Comparison of ENCODE assay signal across 22 cellular contexts in genomic region chr10:91879514-91880170, GRCh38. TPM values are rescaled to one million over a fixed set of nuclear protein-coding genes. Genes with fewer than 3 reads are reported as not detected.
DNase-seq lines count a peak whose midpoint lies in the region; ATAC-seq, FAIRE-seq and TF ChIP-seq lines count a peak whose summit lies in the region.
"Had no signal": no experiment of that assay in that cellular context is flagged by ENCODE, and none has a peak within 500 bp of the region (broad histone marks: within the 10 kb centered on the region; RNA-seq: fewer than 3 reads in every experiment).

No MANE protein-coding gene starts in this region.

- H4K91ac ChIP-seq in mesenchymal stem cell (ENCODE audit: low read length): no peak overlapping the region

- H3K27me3 ChIP-seq in right cardiac atrium (ENCODE audit: control insufficient read depth, insufficient read depth) (no peaks in the 10 kb centered on the region), mesenchymal stem cell (ENCODE audit: control insufficient read depth in 1 of 2, insufficient read depth in 1 of 2, low read length in 2 of 2) (no peaks in the 10 kb centered on the region), lower lobe of right lung (ENCODE audit: low read depth) (no peaks in the 10 kb centered on the region), uterus (no peaks in the 10 kb centered on the region)
- H3K27me3 ChIP-seq: breast epithelium, dorsolateral prefrontal cortex, MG63, upper lobe of left lung had no signal

- DNase-seq in right cardiac atrium (no peak), left cardiac atrium (no peak), mesenchymal stem cell (no peak), HuH-7.5 (ENCODE audit: low spot score) (no peak), lower lobe of right lung (no peak), SIG-M5 treated with dmso at 0.1 percent for 504 hours (lab: John Stamatoyannopoulos, UW; ENCODE audit: unreplicated experiment) (no peak), uterus (no peak)
- DNase-seq: activated CD4-positive, alpha-beta T cell treated with anti-CD3 and anti-CD28 coated beads, Interleukin-2, amount 50 U/mL, for 48 hours; activated T-cell treated with anti-CD3 and anti-CD28 coated beads, Interleukin-2, amount 50 U/mL, for 1 hour; CD8-positive, alpha-beta T cell; dorsolateral prefrontal cortex; MG63; naive thymus-derived CD8-positive, alpha-beta T cell; NCI-H187 treated with DMSO at 0.1 percent for 48 hours; NCI-H510A treated with DMSO at 0.1 percent for 48 hours; stimulated activated naive CD4-positive, alpha-beta T cell treated with Interleukin-2 at 50 U/mL for 16 hours; SW 1271; upper lobe of left lung had no signal

- no peak overlapping the region for H3K14ac ChIP-seq in mesenchymal stem cell (ENCODE audit: low read length in 2 of 2)

- no peak overlapping the region for H3K4me3 ChIP-seq in right cardiac atrium (ENCODE audit: low read length)
- no peak overlapping the region for H3K4me3 ChIP-seq in mesenchymal stem cell (ENCODE audit: insufficient read depth in 1 of 2, low read depth in 1 of 2, low read length in 2 of 2)
- H3K4me3 ChIP-seq in lower lobe of right lung: no peak overlapping the region
- no peak overlapping the region for H3K4me3 ChIP-seq in uterus
- H3K4me3 ChIP-seq: breast epithelium, lung, MG63, upper lobe of left lung had no signal

- TF ChIP-seq POLR2A in uterus (IDR thresholded peaks at IDR 0.05): no peak

- H3K9me3 ChIP-seq in right cardiac atrium (ENCODE audit: control insufficient read depth, low read length) (no peaks in the 10 kb centered on the region), mesenchymal stem cell (ENCODE audit: control insufficient read depth, low read length) (no peaks in the 10 kb centered on the region), lower lobe of right lung (no peaks in the 10 kb centered on the region), uterus (no peaks in the 10 kb centered on the region)
- H3K9me3 ChIP-seq: breast epithelium, MG63, upper lobe of left lung had no signal

- intact Hi-C loops in right cardiac atrium (cut with DNase I): no loop called here
- intact Hi-C loops in left cardiac atrium (cut with DNase I): no loop called here
- intact Hi-C loops in lower lobe of right lung (cut with DNase I): no loop called here
- intact Hi-C loops in uterus (cut with DNase I; ENCODE audit: low total_unique reads): no loop called here

- no peak overlapping the region for H3K18ac ChIP-seq in mesenchymal stem cell (ENCODE audit: low read depth in 1 of 2, low read length in 2 of 2)

- peak overlapping the region; percentile 64 for H2BK15ac ChIP-seq in mesenchymal stem cell (ENCODE audit: low read depth, poor library complexity, severe bottlenecking)

- no peak overlapping the region for H3K23ac ChIP-seq in mesenchymal stem cell (ENCODE audit: low read length in 2 of 2)

- H2AFZ ChIP-seq in mesenchymal stem cell (ENCODE audit: low read depth, low read length): no peak overlapping the region

- WGBS in right cardiac atrium: 37% methylated on average over 7 of the region's 7 CpGs
- WGBS in mesenchymal stem cell: 59% methylated on average over 6 of the region's 7 CpGs

- peak overlapping the region; percentile 1 to 31 for H2BK12ac ChIP-seq in mesenchymal stem cell (ENCODE audit: low read length in 2 of 2)

- no peak overlapping the region for H3K9ac ChIP-seq in mesenchymal stem cell (ENCODE audit: low read length)

- FAIRE-seq in TTC549 (lab: Jason Lieb, UNC): peak; percentile 47
- FAIRE-seq: RCC 7860 had no signal

- H3K36me3 ChIP-seq in mesenchymal stem cell (ENCODE audit: control insufficient read depth in 1 of 2, insufficient read depth in 2 of 2, low read depth in 1 of 2, low read length in 2 of 2) (no peaks in the 10 kb centered on the region), lower lobe of right lung (no peaks in the 10 kb centered on the region), uterus (no peaks in the 10 kb centered on the region)
- H3K36me3 ChIP-seq: breast epithelium, MG63, upper lobe of left lung had no signal

- H2AK5ac ChIP-seq in mesenchymal stem cell (ENCODE audit: low read length, severe bottlenecking): no peak overlapping the region

- peak; percentile 26 to 28 for ATAC-seq in right cardiac atrium
- ATAC-seq in left cardiac atrium: no peak
- ATAC-seq in lower lobe of right lung: no peak
- ATAC-seq: CD8-positive, alpha-beta T cell; naive thymus-derived CD8-positive, alpha-beta T cell had no signal

- H3K4me2 ChIP-seq in mesenchymal stem cell (ENCODE audit: low read length, poor library complexity, severe bottlenecking): no peak overlapping the region

- H3K27ac ChIP-seq in right cardiac atrium (ENCODE audit: low read length) (no peak overlapping the region), mesenchymal stem cell (ENCODE audit: low read length, poor library complexity, severe bottlenecking) (no peak overlapping the region), lower lobe of right lung (no peak overlapping the region), uterus (no peak overlapping the region)
- H3K27ac ChIP-seq: breast epithelium, upper lobe of left lung had no signal

- no peak overlapping the region for H3K4ac ChIP-seq in mesenchymal stem cell (ENCODE audit: low read depth in 1 of 2, low read length in 2 of 2)

- H2BK5ac ChIP-seq in mesenchymal stem cell (ENCODE audit: low read depth, low read length, poor library complexity, severe bottlenecking): no peak overlapping the region

- TF ChIP-seq CTCF in lower lobe of right lung (IDR thresholded peaks at IDR 0.05) (no peak), uterus (IDR thresholded peaks at IDR 0.05) (no peak)

- H3K79me1 ChIP-seq in mesenchymal stem cell (replicated peaks; ENCODE audit: low read length, poor library complexity, severe bottlenecking): no peaks in the 10 kb centered on the region

- H4K8ac ChIP-seq in mesenchymal stem cell (ENCODE audit: low read length): no peak overlapping the region

- no peak overlapping the region for H2BK120ac ChIP-seq in mesenchymal stem cell (ENCODE audit: low read depth, low read length)

- H3K4me1 ChIP-seq in right cardiac atrium (ENCODE audit: control insufficient read depth, insufficient read depth, low read length) (peaks cover 2% of the 10 kb centered on the region), mesenchymal stem cell (ENCODE audit: control insufficient read depth, insufficient read depth, low read depth, low read length) (peaks cover 5% of the 10 kb centered on the region), lower lobe of right lung (peaks cover 15% of the 10 kb centered on the region), uterus (no peaks in the 10 kb centered on the region)
- H3K4me1 ChIP-seq: breast epithelium had no signal

RNA-seq across cellular contexts. Expression of gene FGFBP3, which starts 29.6 kb away (rescaled TPM):
- total RNA-seq in right cardiac atrium: under 1 TPM; 0.47 to 0.71 (median 0.61) TPM
- 0.45 TPM for polyA plus RNA-seq in right cardiac atrium
- under 1 TPM; 0.53 to 0.81 TPM for total RNA-seq in left cardiac atrium
- 3.7 TPM for polyA plus RNA-seq in mesenchymal stem cell (2013, experiment 1 of 2)
- polyA plus RNA-seq in mesenchymal stem cell (2013, experiment 2 of 2): 3.3 TPM
- total RNA-seq in lower lobe of right lung: 0.77 TPM
- 1 to 10 TPM in 2 of 4 donors, not detected in 2; 1.2 TPM for total RNA-seq in uterus

RNA-seq across cellular contexts. Expression of gene BTAF1, which starts 43.9 kb away (rescaled TPM):
- total RNA-seq in right cardiac atrium: 10 to 100 TPM; 13.5 to 19.4 (median 15.6) TPM
- polyA plus RNA-seq in right cardiac atrium: 6.2 TPM
- 10 to 100 TPM; 12.0 to 21.9 TPM for total RNA-seq in left cardiac atrium
- polyA plus RNA-seq in mesenchymal stem cell (2013, experiment 1 of 2): 16.7 TPM
- polyA plus RNA-seq in mesenchymal stem cell (2013, experiment 2 of 2): 16.6 TPM
- 31.0 TPM for total RNA-seq in lower lobe of right lung
- 10 to 100 TPM; 31.8 to 95.8 (median 51.5) TPM for total RNA-seq in uterus

Comparison
In these comparisons a context has a peak if more than half of its experiments do, and no peak if none do; other contexts are left out.
1. ATAC-seq: peak in right cardiac atrium (2 of 2); none in left cardiac atrium (0 of 2) and lower lobe of right lung (0 of 2).